Comparison of ENCODE assay signal across 1 cellular context in the genomic region with DNA sequence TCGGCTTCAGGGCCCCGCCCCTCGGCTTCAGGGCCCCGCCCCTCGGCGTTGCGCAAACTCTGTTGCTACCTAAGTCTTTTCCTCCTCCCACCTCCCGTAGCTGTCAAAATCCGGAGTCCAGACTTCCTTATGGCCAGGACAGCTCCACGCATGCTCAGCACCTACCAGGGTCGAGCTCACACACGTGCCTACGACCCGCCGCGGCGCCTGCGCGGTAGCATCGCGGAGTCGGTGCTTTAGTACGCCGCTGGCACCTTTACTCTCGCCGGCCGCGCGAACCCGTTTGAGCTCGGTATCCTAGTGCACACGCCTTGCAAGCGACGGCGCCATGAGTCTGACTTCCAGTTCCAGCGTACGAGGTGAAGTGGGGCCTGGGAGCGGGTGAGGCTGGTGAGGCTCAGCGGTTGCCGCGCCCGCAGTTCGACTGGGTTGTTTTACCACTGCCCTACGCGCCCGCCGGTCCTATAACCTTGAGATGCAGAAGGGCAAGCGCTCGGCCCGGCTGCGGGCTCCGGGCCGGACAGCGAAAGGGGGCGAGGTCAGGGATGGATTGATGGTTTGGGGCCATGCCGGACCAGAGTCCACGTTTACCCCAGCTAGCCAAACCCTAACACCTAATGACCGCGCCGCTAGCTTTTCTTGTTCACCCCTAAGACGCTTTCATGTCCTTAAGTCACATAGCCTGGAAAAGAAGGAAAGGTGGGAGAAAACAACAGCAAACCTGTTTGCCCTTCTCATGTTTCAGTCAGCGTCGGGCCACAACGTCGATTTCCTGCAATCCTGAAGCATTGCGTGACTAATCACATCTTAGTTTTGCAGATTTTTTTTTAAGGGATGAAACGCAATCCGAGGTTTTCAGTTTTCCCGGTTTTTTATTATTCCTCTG.
TF ChIP-seq lines count a peak whose summit lies in the region.

A gene (plus strand): TSS at position 217 of the 886 bp plus-strand sequence. CDS start 112 bp downstream, at position 329.

TF ChIP-seq in GM12878, 131 proteins besides CTCF, POLR2A, EP300 and RAD21 (continued from another document):
- TF ChIP-seq, protein P1, sequence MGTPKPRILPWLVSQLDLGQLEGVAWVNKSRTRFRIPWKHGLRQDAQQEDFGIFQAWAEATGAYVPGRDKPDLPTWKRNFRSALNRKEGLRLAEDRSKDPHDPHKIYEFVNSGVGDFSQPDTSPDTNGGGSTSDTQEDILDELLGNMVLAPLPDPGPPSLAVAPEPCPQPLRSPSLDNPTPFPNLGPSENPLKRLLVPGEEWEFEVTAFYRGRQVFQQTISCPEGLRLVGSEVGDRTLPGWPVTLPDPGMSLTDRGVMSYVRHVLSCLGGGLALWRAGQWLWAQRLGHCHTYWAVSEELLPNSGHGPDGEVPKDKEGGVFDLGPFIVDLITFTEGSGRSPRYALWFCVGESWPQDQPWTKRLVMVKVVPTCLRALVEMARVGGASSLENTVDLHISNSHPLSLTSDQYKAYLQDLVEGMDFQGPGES (IDR thresholded peaks at IDR 0.05), result no peak
- TF ChIP-seq MYC (IDR thresholded peaks at IDR 0.05; ENCODE audit: insufficient read depth, insufficient read length, insufficient replicate concordance, low read length, severe bottlenecking) (peak; percentile 36), HCFC1 (IDR thresholded peaks at IDR 0.05; ENCODE audit: low read length) (peak; percentile 53; the same call in 1 of the 2 replicates), HDGF (IDR thresholded peaks at IDR 0.05) (peak; percentile 76; the same call in 1 of the 2 replicates), EED (IDR thresholded peaks at IDR 0.05; ENCODE audit: low read depth) (0 out of 2 replicates have a peak, but pooled peaks have one; percentile 14), FOXM1 (IDR thresholded peaks at IDR 0.05; ENCODE audit: low read depth, low read length) (no peak), NR2F1 (conservative IDR thresholded peaks at IDR 0.05) (peak; percentile 55; the same call in 1 of the 2 replicates)
- TF ChIP-seq, protein P2, sequence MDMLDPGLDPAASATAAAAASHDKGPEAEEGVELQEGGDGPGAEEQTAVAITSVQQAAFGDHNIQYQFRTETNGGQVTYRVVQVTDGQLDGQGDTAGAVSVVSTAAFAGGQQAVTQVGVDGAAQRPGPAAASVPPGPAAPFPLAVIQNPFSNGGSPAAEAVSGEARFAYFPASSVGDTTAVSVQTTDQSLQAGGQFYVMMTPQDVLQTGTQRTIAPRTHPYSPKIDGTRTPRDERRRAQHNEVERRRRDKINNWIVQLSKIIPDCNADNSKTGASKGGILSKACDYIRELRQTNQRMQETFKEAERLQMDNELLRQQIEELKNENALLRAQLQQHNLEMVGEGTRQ (IDR thresholded peaks at IDR 0.05; ENCODE audit: borderline replicate concordance, low read depth, low read length), result peak; percentile 55
- TF ChIP-seq, protein P3, sequence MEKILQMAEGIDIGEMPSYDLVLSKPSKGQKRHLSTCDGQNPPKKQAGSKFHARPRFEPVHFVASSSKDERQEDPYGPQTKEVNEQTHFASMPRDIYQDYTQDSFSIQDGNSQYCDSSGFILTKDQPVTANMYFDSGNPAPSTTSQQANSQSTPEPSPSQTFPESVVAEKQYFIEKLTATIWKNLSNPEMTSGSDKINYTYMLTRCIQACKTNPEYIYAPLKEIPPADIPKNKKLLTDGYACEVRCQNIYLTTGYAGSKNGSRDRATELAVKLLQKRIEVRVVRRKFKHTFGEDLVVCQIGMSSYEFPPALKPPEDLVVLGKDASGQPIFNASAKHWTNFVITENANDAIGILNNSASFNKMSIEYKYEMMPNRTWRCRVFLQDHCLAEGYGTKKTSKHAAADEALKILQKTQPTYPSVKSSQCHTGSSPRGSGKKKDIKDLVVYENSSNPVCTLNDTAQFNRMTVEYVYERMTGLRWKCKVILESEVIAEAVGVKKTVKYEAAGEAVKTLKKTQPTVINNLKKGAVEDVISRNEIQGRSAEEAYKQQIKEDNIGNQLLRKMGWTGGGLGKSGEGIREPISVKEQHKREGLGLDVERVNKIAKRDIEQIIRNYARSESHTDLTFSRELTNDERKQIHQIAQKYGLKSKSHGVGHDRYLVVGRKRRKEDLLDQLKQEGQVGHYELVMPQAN (conservative IDR thresholded peaks at IDR 0.05), result peak; percentile 74
- TF ChIP-seq, protein P4, sequence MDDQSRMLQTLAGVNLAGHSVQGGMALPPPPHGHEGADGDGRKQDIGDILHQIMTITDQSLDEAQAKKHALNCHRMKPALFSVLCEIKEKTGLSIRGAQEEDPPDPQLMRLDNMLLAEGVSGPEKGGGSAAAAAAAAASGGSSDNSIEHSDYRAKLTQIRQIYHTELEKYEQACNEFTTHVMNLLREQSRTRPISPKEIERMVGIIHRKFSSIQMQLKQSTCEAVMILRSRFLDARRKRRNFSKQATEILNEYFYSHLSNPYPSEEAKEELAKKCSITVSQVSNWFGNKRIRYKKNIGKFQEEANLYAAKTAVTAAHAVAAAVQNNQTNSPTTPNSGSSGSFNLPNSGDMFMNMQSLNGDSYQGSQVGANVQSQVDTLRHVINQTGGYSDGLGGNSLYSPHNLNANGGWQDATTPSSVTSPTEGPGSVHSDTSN (IDR thresholded peaks at IDR 0.05; ENCODE audit: insufficient replicate concordance, low read depth, low read length), result no peak
- TF ChIP-seq, protein P5, sequence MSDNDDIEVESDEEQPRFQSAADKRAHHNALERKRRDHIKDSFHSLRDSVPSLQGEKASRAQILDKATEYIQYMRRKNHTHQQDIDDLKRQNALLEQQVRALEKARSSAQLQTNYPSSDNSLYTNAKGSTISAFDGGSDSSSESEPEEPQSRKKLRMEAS (IDR thresholded peaks at IDR 0.05; ENCODE audit: low read depth, low read length), result peak; percentile 85; the same call in 1 of the 2 replicates
